ENCODE assay signal across 17 cellular contexts in genomic region chrX:65608021-65608420, GRCh38. TPM values are rescaled to one million over a fixed set of nuclear protein-coding genes. Genes with fewer than 3 reads are reported as not detected.
DNase-seq lines count a peak whose midpoint lies in the region; ATAC-seq lines count a peak whose summit lies in the region.
"Had no signal": no experiment of that assay in that cellular context is flagged by ENCODE, and none has a peak within 500 bp of the region (broad histone marks: within the 10 kb centered on the region; RNA-seq: fewer than 3 reads in every experiment).

No MANE protein-coding gene starts in this region.

- peak overlapping the region; percentile 94 for H3K27ac Mint-ChIP-seq in activated CD8-positive, alpha-beta memory T cell treated with anti-CD3 and anti-CD28 coated beads, Interleukin-2, amount 10 ng/mL, durations not matched to agents 7 days and 5 days
- H3K27ac Mint-ChIP-seq in activated CD4-positive, alpha-beta memory T cell treated with anti-CD3 and anti-CD28 coated beads, Interleukin-2, amount 10 ng/mL, durations not matched to agents 7 days and 5 days, result peak overlapping the region; percentile 19
- H3K27ac Mint-ChIP-seq: type B pancreatic cell had no signal

- no peak overlapping the region for H3K4me3 Mint-ChIP-seq in activated CD8-positive, alpha-beta memory T cell treated with anti-CD3 and anti-CD28 coated beads, Interleukin-2, amount 10 ng/mL, durations not matched to agents 7 days and 5 days
- H3K4me3 Mint-ChIP-seq in activated CD4-positive, alpha-beta memory T cell treated with anti-CD3 and anti-CD28 coated beads, Interleukin-2, amount 10 ng/mL, durations not matched to agents 7 days and 5 days, result no peak overlapping the region
- H3K4me3 Mint-ChIP-seq: type B pancreatic cell had no signal

- CTCF ChIA-PET in activated CD8-positive, alpha-beta memory T cell treated with anti-CD3 and anti-CD28 coated beads, Interleukin-2, amount 10 ng/mL, durations not matched to agents 7 days and 5 days (lab: Charles Lee), result interaction anchor here (1.0 kb wide), 1 partner anchor 12 kb away, joined by 3 read pairs; no protein-coding TSS in a partner anchor
- CTCF ChIA-PET in activated CD4-positive, alpha-beta memory T cell treated with anti-CD3 and anti-CD28 coated beads, Interleukin-2, amount 10 ng/mL, durations not matched to agents 7 days and 5 days (lab: Charles Lee), result interaction anchor here (0.9 kb wide), 1 partner anchor 11 kb away, joined by 3 read pairs; no protein-coding TSS in a partner anchor

- intact Hi-C loops in posterior vena cava (cut with DNase I), result no loop called here

- peaks cover 12% of the 10 kb centered on the region for H3K36me3 Mint-ChIP-seq in activated CD8-positive, alpha-beta memory T cell treated with anti-CD3 and anti-CD28 coated beads, Interleukin-2, amount 10 ng/mL, durations not matched to agents 7 days and 5 days
- peaks cover 17% of the 10 kb centered on the region for H3K36me3 Mint-ChIP-seq in activated CD4-positive, alpha-beta memory T cell treated with anti-CD3 and anti-CD28 coated beads, Interleukin-2, amount 10 ng/mL, durations not matched to agents 7 days and 5 days (ENCODE audit: low read depth)
- H3K36me3 Mint-ChIP-seq: type B pancreatic cell had no signal

- ATAC-seq in activated CD8-positive, alpha-beta memory T cell treated with anti-CD3 and anti-CD28 coated beads, Interleukin-2, amount 10 ng/mL, durations not matched to agents 7 days and 5 days, result no peak
- ATAC-seq in GM21528 (IDR thresholded peaks at IDR 0.05; ENCODE audit: low FRiP score, unreplicated experiment) (no peak), GM18873 (IDR thresholded peaks at IDR 0.05; ENCODE audit: low FRiP score, unreplicated experiment) (no peak), HG03460 (IDR thresholded peaks at IDR 0.05; ENCODE audit: unreplicated experiment) (no peak)
- ATAC-seq: Right ventricle myocardium inferior had no signal

- no peak for DNase-seq in activated CD8-positive, alpha-beta memory T cell treated with anti-CD3 and anti-CD28 coated beads, Interleukin-2, amount 10 ng/mL, durations not matched to agents 7 days and 5 days
- no peak for DNase-seq in activated CD8-positive, alpha-beta memory T cell treated with anti-CD3 and anti-CD28 coated beads for 24 hours
- DNase-seq in activated CD4-positive, alpha-beta memory T cell treated with anti-CD3 and anti-CD28 coated beads, Interleukin-2, amount 10 ng/mL, durations not matched to agents 7 days and 5 days, result no peak
- DNase-seq in epithelial cell of prostate (ENCODE audit: low read depth, low spot score) (no peak), posterior vena cava (ENCODE audit: low spot score) (peak; percentile 34)
- DNase-seq: activated naive CD4-positive, alpha-beta T cell treated with Interleukin-2 at 50 U/mL for 16 hours; BE2C; hippocampal formation; NCI-H187 treated with DMSO at 0.1 percent for 48 hours; NCI-H82; retina; stimulated activated CD4-positive, alpha-beta T cell treated with anti-CD3 and anti-CD28 coated beads, Interleukin-4, amount 100 ng/mL, for 24 hours had no signal

- peak overlapping the region; percentile 74 for H3K27ac ChIP-seq in epithelial cell of prostate

- H3K27me3 Mint-ChIP-seq in activated CD8-positive, alpha-beta memory T cell treated with anti-CD3 and anti-CD28 coated beads, Interleukin-2, amount 10 ng/mL, durations not matched to agents 7 days and 5 days, result no peaks in the 10 kb centered on the region
- no peaks in the 10 kb centered on the region for H3K27me3 Mint-ChIP-seq in activated CD4-positive, alpha-beta memory T cell treated with anti-CD3 and anti-CD28 coated beads, Interleukin-2, amount 10 ng/mL, durations not matched to agents 7 days and 5 days
- H3K27me3 Mint-ChIP-seq: type B pancreatic cell had no signal

- H3K9me3 Mint-ChIP-seq in activated CD8-positive, alpha-beta memory T cell treated with anti-CD3 and anti-CD28 coated beads, Interleukin-2, amount 10 ng/mL, durations not matched to agents 7 days and 5 days (ENCODE audit: low read depth), result no peaks in the 10 kb centered on the region
- H3K9me3 Mint-ChIP-seq in activated CD4-positive, alpha-beta memory T cell treated with anti-CD3 and anti-CD28 coated beads, Interleukin-2, amount 10 ng/mL, durations not matched to agents 7 days and 5 days, result peaks cover 2% of the 10 kb centered on the region
- H3K9me3 Mint-ChIP-seq: type B pancreatic cell had no signal

- POLR2A ChIA-PET in activated CD4-positive, alpha-beta memory T cell treated with anti-CD3 and anti-CD28 coated beads, Interleukin-2, amount 10 ng/mL, durations not matched to agents 7 days and 5 days (lab: Charles Lee), result no interaction called here

- peaks cover 43% of the 10 kb centered on the region for H3K4me1 Mint-ChIP-seq in activated CD8-positive, alpha-beta memory T cell treated with anti-CD3 and anti-CD28 coated beads, Interleukin-2, amount 10 ng/mL, durations not matched to agents 7 days and 5 days
- H3K4me1 Mint-ChIP-seq in activated CD4-positive, alpha-beta memory T cell treated with anti-CD3 and anti-CD28 coated beads, Interleukin-2, amount 10 ng/mL, durations not matched to agents 7 days and 5 days, result peaks cover 47% of the 10 kb centered on the region

RNA-seq across cellular contexts. Expression of gene MSN, which starts 59.4 kb away (rescaled TPM):
- 100 to 1,000 TPM; 489 to 610 TPM for total RNA-seq in activated CD8-positive, alpha-beta memory T cell treated with anti-CD3 and anti-CD28 coated beads, Interleukin-2, amount 10 ng/mL, durations not matched to agents 7 days and 5 days
- 100 to 1,000 TPM; 632 to 637 TPM for total RNA-seq in activated CD4-positive, alpha-beta memory T cell treated with anti-CD3 and anti-CD28 coated beads, Interleukin-2, amount 10 ng/mL, durations not matched to agents 7 days and 5 days
- 100 to 1,000 TPM; 342 to 478 TPM for total RNA-seq in posterior vena cava
